In genomic region chr14:70901218-70901772, GRCh38 we compare ENCODE assay signal across 16 cellular contexts. TPM values are rescaled to one million over a fixed set of nuclear protein-coding genes. Genes with fewer than 3 reads are reported as not detected.
DNase-seq lines count a peak whose midpoint lies in the region; ATAC-seq and TF ChIP-seq lines count a peak whose summit lies in the region.
"Had no signal": no experiment of that assay in that cellular context is flagged by ENCODE, and none has a peak within 500 bp of the region (broad histone marks: within the 10 kb centered on the region; RNA-seq: fewer than 3 reads in every experiment).

No MANE protein-coding gene starts in this region.

- peak overlapping the region; percentile 56 for H3K9ac ChIP-seq in GM23248

- no peak for ATAC-seq in GM21367 (IDR thresholded peaks at IDR 0.05; ENCODE audit: unreplicated experiment)
- no peak for ATAC-seq in HG03159 (IDR thresholded peaks at IDR 0.05; ENCODE audit: unreplicated experiment)
- ATAC-seq in HG02623 (IDR thresholded peaks at IDR 0.05; ENCODE audit: unreplicated experiment) = no peak
- ATAC-seq: gastrocnemius medialis had no signal

- no peaks in the 10 kb centered on the region for H3K27me3 ChIP-seq in AG04450 (ENCODE audit: control insufficient read depth, insufficient read depth, low read length)
- no peaks in the 10 kb centered on the region for H3K27me3 ChIP-seq in GM23248 (replicated peaks; ENCODE audit: insufficient read depth)
- H3K27me3 ChIP-seq: gastrocnemius medialis had no signal

- CTCF ChIA-PET in AG04450 (lab: Charles Lee) = interaction anchor here (0.8 to 2.2 kb wide), 3 partner anchors 73 to 83 kb away, joined by 3 to 12 read pairs (median 3); no protein-coding TSS in a partner anchor

- peaks cover 32% of the 10 kb centered on the region for H3K4me1 Mint-ChIP-seq in mesothelial cell of epicardium

- no peak for TF ChIP-seq CTCF in AG04450 (IDR thresholded peaks at IDR 0.05; ENCODE audit: low read depth, low read length)
- no peak for TF ChIP-seq CTCF in mesothelial cell of epicardium (IDR thresholded peaks at IDR 0.05; ENCODE audit: unreplicated experiment)

- H3K4me3 ChIP-seq in AG04450 (ENCODE audit: low read depth, low read length) (no peak overlapping the region), GM23248 (no peak overlapping the region)
- H3K4me3 ChIP-seq: gastrocnemius medialis had no signal

- no peaks in the 10 kb centered on the region for H4K20me1 ChIP-seq in GM23248 (ENCODE audit: insufficient read depth)

- H3K9me2 ChIP-seq in GM23248 (ENCODE audit: insufficient read depth) = no peaks in the 10 kb centered on the region

- DNase-seq in AG04450 (ENCODE audit: low read depth, low spot score) (no peak), GM23248 (peak; percentile 77), astrocyte of the hippocampus (ENCODE audit: low read depth, low spot score) (peak; percentile 65), mesothelial cell of epicardium (ENCODE audit: low spot score in 2 of 2, unreplicated experiment in 2 of 2) (no peak)
- DNase-seq in effector CD4-positive, alpha-beta T cell = no peak
- DNase-seq: C1 segment of cervical spinal cord, DMS53, gastrocnemius medialis, NCI-H2081, occipital lobe, small intestine had no signal

- H3K36me3 ChIP-seq in GM23248 (ENCODE audit: low read depth) = no peaks in the 10 kb centered on the region
- H3K36me3 ChIP-seq: gastrocnemius medialis had no signal

- H3K79me2 ChIP-seq in GM23248 (ENCODE audit: insufficient read depth) = 0 out of 2 replicates have a peak, but pooled peaks cover 4% of the 10 kb centered on the region

- H3K27ac Mint-ChIP-seq in mesothelial cell of epicardium = peak overlapping the region; percentile 91
- H3K27ac Mint-ChIP-seq: activated T-helper 1 cell treated with anti-CD3 and anti-CD28 coated beads, Interleukin-12 subunit alpha, Interleukin-12 subunit beta, Interleukin-2, Interleukin-4 antibody, amounts not matched to agents 30 ng/mL and 10 ng/mL and 1 ng/mL, durations not matched to agents 14 hours and 24 hours and 36 hours had no signal

- H3K9me3 ChIP-seq in AG04450 (ENCODE audit: control insufficient read depth, insufficient read depth, low read length) (no peaks in the 10 kb centered on the region), GM23248 (ENCODE audit: low read depth) (no peaks in the 10 kb centered on the region)
- H3K9me3 ChIP-seq: gastrocnemius medialis had no signal

- H3K27me3 Mint-ChIP-seq in mesothelial cell of epicardium (ENCODE audit: low read depth) = no peaks in the 10 kb centered on the region

- POLR2A ChIA-PET in AG04450 (lab: Yijun Ruan, JAX) = no interaction called here

- H3K4me3 Mint-ChIP-seq in mesothelial cell of epicardium = no peak overlapping the region
- H3K4me3 Mint-ChIP-seq: activated T-helper 1 cell treated with anti-CD3 and anti-CD28 coated beads, Interleukin-12 subunit alpha, Interleukin-12 subunit beta, Interleukin-2, Interleukin-4 antibody, amounts not matched to agents 30 ng/mL and 10 ng/mL and 1 ng/mL, durations not matched to agents 14 hours and 24 hours and 36 hours had no signal

- H3K9me3 Mint-ChIP-seq in mesothelial cell of epicardium = peaks cover 8% of the 10 kb centered on the region

- H2AFZ ChIP-seq in GM23248 = peak overlapping the region; percentile 16; the same call in 1 of the 2 replicates

- 58 to 59% methylated on average over 2 of the region's 2 CpGs for WGBS in GM23248 (ENCODE audit: low coverage in 1 of 2, low lambda C conversion rate in 2 of 2, missing lambda C conversion rate in 2 of 2), 2 experiments

- H3K27ac ChIP-seq in AG04450 (ENCODE audit: low read depth, low read length) (peak overlapping the region; percentile 54), GM23248 (peak overlapping the region; percentile 84)
- H3K27ac ChIP-seq: gastrocnemius medialis, RWPE1 had no signal

- no peaks in the 10 kb centered on the region for H3K36me3 Mint-ChIP-seq in mesothelial cell of epicardium

- H3K4me2 ChIP-seq in GM23248 (ENCODE audit: unreplicated experiment) = peak overlapping the region; percentile 59

- H3K4me1 ChIP-seq in GM23248 (ENCODE audit: insufficient read depth) = peaks cover 62% of the 10 kb centered on the region

- H3F3A ChIP-seq in GM23248 (ENCODE audit: insufficient read depth) = peaks cover 38% of the 10 kb centered on the region

- in situ Hi-C loops in GM23248 (cut with MboI) = no loop called here

RNA-seq across cellular contexts. Expression of gene PCNX1, which starts 6.0 kb away (rescaled TPM):
- 47.1 and 54.2 TPM in 2 replicates for polyA plus RNA-seq in AG04450 (2011; rRNA removed)
- polyA minus RNA-seq in AG04450 (2011; rRNA and poly(A)+ RNA removed) = 144 and 163 TPM in 2 replicates
- 32.5 and 33.5 TPM in 2 replicates for total RNA-seq in GM23248 (2014; rRNA removed; shearing (Covaris generic))
- 4.8 and 6.9 TPM in 2 replicates for polyA plus RNA-seq in GM23248 (2016; fragmentation: Nextera tagmentation; extraction: Ambion mirVana)
- 73.5 to 77.2 TPM (median 76.2 TPM) in 3 replicates for total RNA-seq in mesothelial cell of epicardium

Comparison
In these comparisons a context has a peak if more than half of its experiments do, and no peak if none do; other contexts are left out.
1. DNase-seq: peak in GM23248 (single experiment) and astrocyte of the hippocampus (single experiment); none in AG04450 (single experiment), mesothelial cell of epicardium (0 of 2) and effector CD4-positive, alpha-beta T cell (single experiment).